ENCODE assay signal across 8 cellular contexts in genomic region chr19:53520547-53521372, GRCh38. TPM values are rescaled to one million over a fixed set of nuclear protein-coding genes. Genes with fewer than 3 reads are reported as not detected.
A peak's percentile ranks its signal among the peaks of the same experiment; 100 is the strongest.
DNase-seq lines count a peak whose midpoint lies in the region; ATAC-seq and TF ChIP-seq lines count a peak whose summit lies in the region.

No MANE protein-coding gene starts in this region.

- H3K4me3 ChIP-seq in HUES6 (ENCODE audit: low read depth, low read length) (peak overlapping the region; percentile 87), Panc1 (ENCODE audit: low read depth in 2 of 2, low read length in 2 of 2) (peak overlapping the region; percentile 92 to 96)

- H3K4me1 ChIP-seq in HUES6 (ENCODE audit: control insufficient read depth, insufficient read depth, low read length) (no peaks in the 10 kb centered on the region), Panc1 (ENCODE audit: control insufficient read depth, insufficient read depth, low read length) (peaks cover 8% of the 10 kb centered on the region)

- DNase-seq in D341Med (ENCODE audit: low spot score) (peak; percentile 96), Panc1 (ENCODE audit: low read depth, low spot score) (peak; percentile 98), fibroblast of peridontal ligament (ENCODE audit: extremely low read depth) (peak; percentile 99)
- DNase-seq in naive thymus-derived CD8-positive, alpha-beta T cell = peak; percentile 73 to 96 (median 88)
- DNase-seq in stimulated activated naive B cell treated with anti-CD40 and anti-IgM and Interleukin-4, amounts not matched to agents 10 μg/mL and 1 μg/mL and 100 μg/mL, for 72 hours = peak; percentile 93

- intact Hi-C loops in Panc1 (cut with micrococcal nuclease; ENCODE audit: unreplicated experiment) = no loop called here

- H3K27me3 Mint-ChIP-seq in activated T-helper 17 cell treated with anti-CD3 and anti-CD28 coated beads, Interleukin-2, amount 50 U/mL, for 72 hours = no peaks in the 10 kb centered on the region
- H3K27me3 Mint-ChIP-seq in naive thymus-derived CD8-positive, alpha-beta T cell = no peaks in the 10 kb centered on the region
- no peaks in the 10 kb centered on the region for H3K27me3 Mint-ChIP-seq in stimulated activated naive B cell treated with anti-CD40 and anti-IgM and Interleukin-4, amounts not matched to agents 10 μg/mL and 1 μg/mL and 100 μg/mL, for 72 hours

- CTCF ChIA-PET in Panc1 (lab: Charles Lee) = interaction anchor here (0.6 to 1.4 kb wide), 2 partner anchors 36 to 96 kb away, joined by 4 to 5 read pairs; no protein-coding TSS in a partner anchor

- peak; percentile 94 for ATAC-seq in GM21390 (IDR thresholded peaks at IDR 0.05; ENCODE audit: unreplicated experiment)
- peak; percentile 97 for ATAC-seq in Panc1
- ATAC-seq in activated T-helper 17 cell treated with anti-CD3 and anti-CD28 coated beads, Interleukin-2, amount 50 U/mL, for 72 hours (replicated peaks) = peak; percentile 100
- ATAC-seq in naive thymus-derived CD8-positive, alpha-beta T cell = peak; percentile 97 to 99
- ATAC-seq in stimulated activated naive B cell treated with anti-CD40 and anti-IgM and Interleukin-4, amounts not matched to agents 10 μg/mL and 1 μg/mL and 100 μg/mL, for 72 hours (replicated peaks) = peak; percentile 97 to 98

- H3K36me3 Mint-ChIP-seq in activated T-helper 17 cell treated with anti-CD3 and anti-CD28 coated beads, Interleukin-2, amount 50 U/mL, for 72 hours (ENCODE audit: low read depth) = peaks cover 13% of the 10 kb centered on the region
- H3K36me3 Mint-ChIP-seq in naive thymus-derived CD8-positive, alpha-beta T cell = peaks cover 19 to 33% (median 21%) of the 10 kb centered on the region in 3 donors
- H3K36me3 Mint-ChIP-seq in stimulated activated naive B cell treated with anti-CD40 and anti-IgM and Interleukin-4, amounts not matched to agents 10 μg/mL and 1 μg/mL and 100 μg/mL, for 72 hours = peaks cover 24 to 50% of the 10 kb centered on the region in 2 donors

- peaks cover 4% of the 10 kb centered on the region for H3K9me3 ChIP-seq in HUES6 (ENCODE audit: control insufficient read depth, insufficient read depth, low read depth, low read length)
- peaks cover 7% of the 10 kb centered on the region; the same call in 1 of the 2 replicates for H3K9me3 ChIP-seq in Panc1 (ENCODE audit: control insufficient read depth, insufficient read depth, low read depth, low read length)

- in situ Hi-C loops in Panc1 (cut with HindIII; ENCODE audit: low pct_unique_long_range_greater_than_20kb, low sequenced_read_pairs) = no loop called here

- H3K4me3 Mint-ChIP-seq in activated T-helper 17 cell treated with anti-CD3 and anti-CD28 coated beads, Interleukin-2, amount 50 U/mL, for 72 hours = peak overlapping the region; percentile 100
- H3K4me3 Mint-ChIP-seq in naive thymus-derived CD8-positive, alpha-beta T cell = peak overlapping the region; percentile 92 to 100 (median 98)
- H3K4me3 Mint-ChIP-seq in stimulated activated naive B cell treated with anti-CD40 and anti-IgM and Interleukin-4, amounts not matched to agents 10 μg/mL and 1 μg/mL and 100 μg/mL, for 72 hours = peak overlapping the region; percentile 94 to 99

- H3K27ac Mint-ChIP-seq in activated T-helper 17 cell treated with anti-CD3 and anti-CD28 coated beads, Interleukin-2, amount 50 U/mL, for 72 hours = peak overlapping the region; percentile 93
- peak overlapping the region; percentile 88 to 99 (median 95) for H3K27ac Mint-ChIP-seq in naive thymus-derived CD8-positive, alpha-beta T cell
- H3K27ac Mint-ChIP-seq in stimulated activated naive B cell treated with anti-CD40 and anti-IgM and Interleukin-4, amounts not matched to agents 10 μg/mL and 1 μg/mL and 100 μg/mL, for 72 hours = peak overlapping the region; percentile 98

- BruUV-seq in Panc1 (replicated peaks; lab: Mats Ljungman, UMichigan) = no TSS peak

- no peak for TF ChIP-seq CTCF in Panc1 (IDR thresholded peaks at IDR 0.05)

- peaks cover 3% of the 10 kb centered on the region for H3K9me3 Mint-ChIP-seq in activated T-helper 17 cell treated with anti-CD3 and anti-CD28 coated beads, Interleukin-2, amount 50 U/mL, for 72 hours
- peaks cover 9 to 30% (median 18%) of the 10 kb centered on the region in 9 donors for H3K9me3 Mint-ChIP-seq in naive thymus-derived CD8-positive, alpha-beta T cell
- H3K9me3 Mint-ChIP-seq in stimulated activated naive B cell treated with anti-CD40 and anti-IgM and Interleukin-4, amounts not matched to agents 10 μg/mL and 1 μg/mL and 100 μg/mL, for 72 hours = peaks cover 9 to 21% of the 10 kb centered on the region in 2 donors

- H3K4me1 Mint-ChIP-seq in activated T-helper 17 cell treated with anti-CD3 and anti-CD28 coated beads, Interleukin-2, amount 50 U/mL, for 72 hours = peaks cover 12% of the 10 kb centered on the region
- peaks cover 13 to 20% (median 15%) of the 10 kb centered on the region in 4 donors for H3K4me1 Mint-ChIP-seq in naive thymus-derived CD8-positive, alpha-beta T cell
- peaks cover 11 to 12% of the 10 kb centered on the region in 2 donors for H3K4me1 Mint-ChIP-seq in stimulated activated naive B cell treated with anti-CD40 and anti-IgM and Interleukin-4, amounts not matched to agents 10 μg/mL and 1 μg/mL and 100 μg/mL, for 72 hours

- H3K36me3 ChIP-seq in HUES6 (ENCODE audit: control insufficient read depth, insufficient read depth, low read length) (peaks cover 18% of the 10 kb centered on the region), Panc1 (ENCODE audit: control insufficient read depth, insufficient read depth, low read length) (no peaks in the 10 kb centered on the region)

- H3K27ac ChIP-seq in HUES6 (ENCODE audit: low read depth, low read length) (peak overlapping the region; percentile 3; the same call in 1 of the 2 replicates), Panc1 (ENCODE audit: low read length) (peak overlapping the region; percentile 88)

- POLR2A ChIA-PET in Panc1 (lab: Charles Lee) = no interaction called here
- POLR2A ChIA-PET in naive thymus-derived CD8-positive, alpha-beta T cell (lab: Charles Lee) = interaction anchor here (0.6 to 2.2 kb wide), 8 partner anchors 16 to 1425 kb away, joined by 3 to 16 read pairs (median 4); partner anchors contain the start of genes ZNF765 and ZNF880

- peak overlapping the region; percentile 92 for H3K9ac ChIP-seq in HUES6 (ENCODE audit: low read length)

- H3K27me3 ChIP-seq in HUES6 (ENCODE audit: control insufficient read depth, insufficient read depth, low read length) (no peaks in the 10 kb centered on the region), Panc1 (ENCODE audit: control insufficient read depth, insufficient read depth, low read length) (no peaks in the 10 kb centered on the region)

RNA-seq across cellular contexts. Expression of gene ZNF331, which starts 17.2 kb away (rescaled TPM):
- 25.0 TPM for total RNA-seq in Panc1 (2021; ENCODE audit: unreplicated experiment)
- polyA plus RNA-seq in Panc1 (2012; ENCODE audit: insufficient read length) = 13.6 TPM
- total RNA-seq in activated T-helper 17 cell treated with anti-CD3 and anti-CD28 coated beads, Interleukin-2, amount 50 U/mL, for 72 hours = 10 to 100 TPM; 24.9 to 65.2 TPM
- 10 to 100 TPM; 52.4 to 60.9 TPM for total RNA-seq in naive thymus-derived CD8-positive, alpha-beta T cell
- 10 to 100 TPM; 31.1 to 35.2 (median 31.2) TPM for polyA plus RNA-seq in naive thymus-derived CD8-positive, alpha-beta T cell

RNA-seq across cellular contexts. Expression of gene ZNF813, which starts 53.2 kb away (rescaled TPM):
- total RNA-seq in Panc1 (2021; ENCODE audit: unreplicated experiment) = 9.6 TPM
- polyA plus RNA-seq in Panc1 (2012; ENCODE audit: insufficient read length) = 2.8 TPM
- 1 to 10 TPM; 3.4 to 8.4 TPM for total RNA-seq in activated T-helper 17 cell treated with anti-CD3 and anti-CD28 coated beads, Interleukin-2, amount 50 U/mL, for 72 hours
- total RNA-seq in naive thymus-derived CD8-positive, alpha-beta T cell = 10 to 100 TPM in 1 of 2 experiments, 1 to 10 TPM in 1; 10.0 to 11.0 TPM
- polyA plus RNA-seq in naive thymus-derived CD8-positive, alpha-beta T cell = 1 to 10 TPM; 4.8 to 6.9 (median 6.6) TPM

Comparison
In these comparisons a context has a peak if more than half of its experiments do, and no peak if none do; other contexts are left out.
1. Peak in every context shown above with its lines: DNase-seq, ATAC-seq, H3K4me3 ChIP-seq and H3K27ac ChIP-seq.